In genomic region chr12:15882055-15882971, GRCh38 we compare ENCODE assay signal across 8 cellular contexts. TPM values are rescaled to one million over a fixed set of nuclear protein-coding genes. Genes with fewer than 3 reads are reported as not detected.
DNase-seq lines count a peak whose midpoint lies in the region; ATAC-seq, FAIRE-seq and TF ChIP-seq lines count a peak whose summit lies in the region.

Gene STRAP (plus strand): TSS chr12:15882387. CDS start chr12:15882708, 321 bp downstream.

- peak within 1 kb of the TSS; percentile 56 to 96 (median 81) for H3K4me3 ChIP-seq in adrenal gland
- H3K4me3 ChIP-seq in heart left ventricle: peak within 1 kb of the TSS; percentile 46 to 96 (median 82)
- H3K4me3 ChIP-seq in upper lobe of left lung: peak within 1 kb of the TSS; percentile 66 to 97 (median 70)

- H3K27ac ChIP-seq in adrenal gland: peak within 1 kb of the TSS; percentile 92 to 99 (median 99)
- peak within 1 kb of the TSS; percentile 90 to 99 (median 98) for H3K27ac ChIP-seq in heart left ventricle
- peak within 1 kb of the TSS; percentile 93 to 97 (median 96) for H3K27ac ChIP-seq in upper lobe of left lung

- peak; percentile 96 for ATAC-seq in HG02852 (IDR thresholded peaks at IDR 0.05; ENCODE audit: unreplicated experiment)
- ATAC-seq in heart left ventricle: peak; percentile 97 to 98 (median 98)
- peak; percentile 98 for ATAC-seq in upper lobe of left lung (ENCODE audit: low FRiP score in 2 of 2)

- FAIRE-seq in GM12892 (lab: Jason Lieb, UNC): peak; percentile 100

- H3K9me3 ChIP-seq in adrenal gland (replicated peaks in 1 of 3): no peaks in the 10 kb centered on the region
- H3K9me3 ChIP-seq in heart left ventricle: no peaks in the 10 kb centered on the region
- H3K9me3 ChIP-seq in upper lobe of left lung: no peaks in the 10 kb centered on the region

- TF ChIP-seq POLR2A in GM12892 (IDR thresholded peaks at IDR 0.05; ENCODE audit: low read depth, low read length) (peak; percentile 94), adrenal gland (IDR thresholded peaks at IDR 0.05) (peak; percentile 97 to 99), heart left ventricle (IDR thresholded peaks at IDR 0.05) (peak; percentile 89 to 98), upper lobe of left lung (IDR thresholded peaks at IDR 0.05) (peak; percentile 56 to 100 (median 98))

- no peak for TF ChIP-seq CTCF in adrenal gland (IDR thresholded peaks at IDR 0.05)
- no peak for TF ChIP-seq CTCF in heart left ventricle (IDR thresholded peaks at IDR 0.05)
- TF ChIP-seq CTCF in upper lobe of left lung (IDR thresholded peaks at IDR 0.05): peak in 2 of 6 experiments; percentile 7 to 9

- H3K27me3 ChIP-seq in adrenal gland: no peaks in the 10 kb centered on the region
- no peaks in the 10 kb centered on the region for H3K27me3 ChIP-seq in heart left ventricle
- H3K27me3 ChIP-seq in upper lobe of left lung: no peaks in the 10 kb centered on the region

- DNase-seq in GM12892 (ENCODE audit: insufficient read length) (peak; percentile 70), NCI-H146 (lab: John Stamatoyannopoulos, UW) (peak; percentile 98), T-helper 1 cell (peak; percentile 88 to 96 (median 91)), adrenal gland (peak; percentile 96 to 99 (median 98)), heart left ventricle (peak; percentile 94 to 98 (median 97)), posterior cingulate gyrus (peak; percentile 95 to 100 (median 98)), upper lobe of left lung (peak; percentile 95 to 97)

- peak in 1 of 4 donors; percentile 61 for TF ChIP-seq EP300 in upper lobe of left lung (IDR thresholded peaks at IDR 0.05)

- H3K4me1 ChIP-seq in adrenal gland (replicated peaks in 1 of 2): peaks cover 23 to 36% of the 10 kb centered on the region in 2 donors
- H3K4me1 ChIP-seq in heart left ventricle: peaks cover 0 to 50% (median 36%) of the 10 kb centered on the region in 12 donors
- peaks cover 15 to 31% (median 23%) of the 10 kb centered on the region in 4 donors for H3K4me1 ChIP-seq in upper lobe of left lung

- WGBS in adrenal gland, 4 donors: 0 to 1% (median 0%) methylated on average over 28 to 66 of the region's 66 CpGs
- WGBS in heart left ventricle, 4 donors: 0% methylated on average over 63 to 66 of the region's 66 CpGs
- 0% methylated on average over 46 to 66 of the region's 66 CpGs for WGBS in upper lobe of left lung, 2 donors

- intact Hi-C loops in adrenal gland (cut with DNase I) (no loop called here), heart left ventricle (cut with DNase I) (loop anchor here in 1 of 10 donors (10.0 kb wide), 1 partner anchor 1108 kb away; a partner anchor contains a TSS), posterior cingulate gyrus (cut with DNase I) (no loop called here)

- H3K36me3 ChIP-seq in adrenal gland (replicated peaks in 1 of 2) (no peaks in the 10 kb centered on the region), heart left ventricle (peaks cover 0 to 20% (median 6%) of the 10 kb centered on the region in 9 donors), upper lobe of left lung (peaks cover 0 to 13% (median 3%) of the 10 kb centered on the region in 4 donors)

RNA-seq across cellular contexts. Expression of gene STRAP, which starts in this region (rescaled TPM):
- 119 TPM for polyA plus RNA-seq in GM12892 (2012; ENCODE audit: missing spikeins)
- 100 to 1,000 TPM in 3 of 8 donors, 10 to 100 TPM in 5; 48.6 to 157 (median 86.0) TPM for total RNA-seq in adrenal gland
- polyA plus RNA-seq in adrenal gland: 100 to 1,000 TPM in 2 of 3 donors, 10 to 100 TPM in 1; 86.4 to 231 (median 133) TPM
- 100 to 1,000 TPM in 6 of 9 donors, 10 to 100 TPM in 3; 61.6 to 176 (median 111) TPM for total RNA-seq in heart left ventricle
- 100 to 1,000 TPM; 148 to 237 TPM for polyA plus RNA-seq in heart left ventricle
- total RNA-seq in upper lobe of left lung: 10 to 100 TPM; 16.8 to 68.4 (median 53.9) TPM

Comparison
In these comparisons a context has a peak if more than half of its experiments do, and no peak if none do; other contexts are left out.
1. Peak in every context shown above with its lines: DNase-seq, ATAC-seq, H3K4me3 ChIP-seq and H3K27ac ChIP-seq.